17 cellular contexts compared by ENCODE assay signal in genomic region chr2:37764108-37764507, GRCh38.
"Had no signal": no experiment of that assay in that cellular context is flagged by ENCODE, and none has a peak within 500 bp of the region (broad histone marks: within the 10 kb centered on the region; RNA-seq: fewer than 3 reads in every experiment).

No MANE protein-coding gene starts in this region.

- H3K27ac ChIP-seq: breast epithelium, tibial artery, vagina had no signal

- H3K27me3 Mint-ChIP-seq: activated naive CD8-positive, alpha-beta T cell treated with anti-CD3 and anti-CD28 coated beads, Interleukin-2, amount 10 ng/mL, durations not matched to agents 7 days and 5 days; dendritic cell treated with granulocyte-macrophage colony-stimulating factor and Interleukin-4, amounts not matched to agents 40 ng/mL and 50 ng/mL, for 4 days had no signal

- H3K27me3 ChIP-seq: breast epithelium, tibial artery, vagina had no signal

- H3K36me3 ChIP-seq: breast epithelium, tibial artery, vagina had no signal

- H3K4me1 Mint-ChIP-seq: naive B cell had no signal

- DNase-seq: activated CD4-positive, alpha-beta T cell treated with anti-CD3 and anti-CD28 coated beads, Interleukin-2, amount 50 U/mL, for 1 hour; activated naive CD4-positive, alpha-beta T cell; activated naive CD8-positive, alpha-beta T cell treated with anti-CD3 and anti-CD28 coated beads, Interleukin-2, amount 10 ng/mL, durations not matched to agents 7 days and 5 days; activated T-cell treated with anti-CD3 and anti-CD28 coated beads for 4 hours; cerebellar nuclear complex; effector memory CD4-positive, alpha-beta T cell; foreskin melanocyte; naive B cell; retina; stimulated activated CD4-positive, alpha-beta T cell treated with anti-CD3 and anti-CD28 coated beads, Interleukin-4, amount 100 ng/mL, for 24 hours; stimulated activated naive CD4-positive, alpha-beta T cell; T-helper 9 cell; tibial artery had no signal

- H3K9me3 ChIP-seq: breast epithelium, tibial artery, vagina had no signal

- H3K36me3 Mint-ChIP-seq: naive B cell had no signal

- H3K4me3 Mint-ChIP-seq: activated naive CD8-positive, alpha-beta T cell treated with anti-CD3 and anti-CD28 coated beads, Interleukin-2, amount 10 ng/mL, durations not matched to agents 7 days and 5 days; dendritic cell treated with granulocyte-macrophage colony-stimulating factor and Interleukin-4, amounts not matched to agents 40 ng/mL and 50 ng/mL, for 4 days; naive B cell had no signal

- H3K9me3 Mint-ChIP-seq: dendritic cell treated with granulocyte-macrophage colony-stimulating factor and Interleukin-4, amounts not matched to agents 40 ng/mL and 50 ng/mL, for 4 days had no signal

- H3K4me3 ChIP-seq: breast epithelium, lung, tibial artery, vagina had no signal

- H3K27ac Mint-ChIP-seq: activated naive CD8-positive, alpha-beta T cell treated with anti-CD3 and anti-CD28 coated beads, Interleukin-2, amount 10 ng/mL, durations not matched to agents 7 days and 5 days; dendritic cell treated with granulocyte-macrophage colony-stimulating factor and Interleukin-4, amounts not matched to agents 40 ng/mL and 50 ng/mL, for 4 days; naive B cell had no signal
